Comparison of ENCODE assay signal across 26 cellular contexts in genomic region chr20:6213311-6213710, GRCh38.
"Had no signal": no experiment of that assay in that cellular context is flagged by ENCODE, and none has a peak within 500 bp of the region (broad histone marks: within the 10 kb centered on the region; RNA-seq: fewer than 3 reads in every experiment).

No MANE protein-coding gene starts in this region.

- H3K4me2 ChIP-seq: hepatocyte, smooth muscle cell had no signal

- H3K9ac ChIP-seq: parathyroid adenoma had no signal

- ATAC-seq: heart left ventricle; left ventricle myocardium superior; lower lobe of right lung; sciatic nerve; stimulated activated memory B cell treated with anti-CD40 and anti-IgM and Interleukin-4, amounts not matched to agents 10 μg/mL and 1 μg/mL and 100 μg/mL, for 72 hours; stimulated activated naive CD8-positive, alpha-beta T cell treated with anti-CD3 and anti-CD28 coated beads, Interleukin-15, Interleukin-2, amounts not matched to agents 100 U/mL and 50 U/mL, for 24 hours had no signal

- DNase-seq: cerebellar nuclear complex; dorsolateral prefrontal cortex; effector CD4-positive, alpha-beta T cell; heart left ventricle; immature natural killer cell; islet precursor cell; left ventricle myocardium superior; lower lobe of right lung; stimulated activated CD4-positive, alpha-beta T cell treated with anti-CD3 and anti-CD28 coated beads, Interleukin-4, amount 100 ng/mL, for 4 hours; stimulated activated naive CD8-positive, alpha-beta T cell treated with anti-CD3 and anti-CD28 coated beads, Interleukin-15, Interleukin-2, amounts not matched to agents 100 U/mL and 50 U/mL, for 24 hours; substantia nigra had no signal

- H3K79me2 ChIP-seq: hepatocyte, parathyroid adenoma had no signal

- FAIRE-seq: colon, frontal cortex, urothelium cell line had no signal

- H3K36me3 Mint-ChIP-seq: immature natural killer cell; natural killer cell treated with Interleukin-12 subunit alpha and Interleukin-12 subunit beta and Interleukin-15 and Interleukin-18, amount 100 ng/mL, for 72 hours; stimulated activated memory B cell treated with anti-CD40 and anti-IgM and Interleukin-4, amounts not matched to agents 10 μg/mL and 1 μg/mL and 100 μg/mL, for 72 hours had no signal

- H3K27ac ChIP-seq: dorsolateral prefrontal cortex, heart left ventricle, hepatocyte, lower lobe of right lung, parathyroid adenoma, thoracic aorta, tibial nerve, upper lobe of left lung had no signal

- H3K4me1 ChIP-seq: heart left ventricle, lower lobe of right lung, parathyroid adenoma, tibial nerve, upper lobe of left lung had no signal

- H2AFZ ChIP-seq: hepatocyte, parathyroid adenoma had no signal

- H3K27ac Mint-ChIP-seq: immature natural killer cell; memory B cell; natural killer cell treated with Interleukin-12 subunit alpha and Interleukin-12 subunit beta and Interleukin-15 and Interleukin-18, amount 100 ng/mL, for 72 hours; progenitor cell of endocrine pancreas; stimulated activated memory B cell treated with anti-CD40 and anti-IgM and Interleukin-4, amounts not matched to agents 10 μg/mL and 1 μg/mL and 100 μg/mL, for 72 hours had no signal

- H3K36me3 ChIP-seq: heart left ventricle, lower lobe of right lung, thoracic aorta, tibial nerve, upper lobe of left lung had no signal

- H3K4me3 ChIP-seq: dorsolateral prefrontal cortex, heart left ventricle, hepatocyte, lower lobe of right lung, smooth muscle cell, thoracic aorta, tibial nerve, upper lobe of left lung had no signal

- H3K4me3 Mint-ChIP-seq: immature natural killer cell; memory B cell; natural killer cell treated with Interleukin-12 subunit alpha and Interleukin-12 subunit beta and Interleukin-15 and Interleukin-18, amount 100 ng/mL, for 72 hours; neural crest cell; stimulated activated memory B cell treated with anti-CD40 and anti-IgM and Interleukin-4, amounts not matched to agents 10 μg/mL and 1 μg/mL and 100 μg/mL, for 72 hours had no signal

- H3K9me3 ChIP-seq: lower lobe of right lung, thoracic aorta, upper lobe of left lung had no signal

- H3K27me3 ChIP-seq: heart left ventricle, hepatocyte, tibial nerve, upper lobe of left lung had no signal

- H3K4me1 Mint-ChIP-seq: immature natural killer cell; memory B cell; neural crest cell; stimulated activated memory B cell treated with anti-CD40 and anti-IgM and Interleukin-4, amounts not matched to agents 10 μg/mL and 1 μg/mL and 100 μg/mL, for 72 hours had no signal

- H3K27me3 Mint-ChIP-seq: progenitor cell of endocrine pancreas had no signal
